Comparison of ENCODE assay signal across 21 cellular contexts in the genomic region with DNA sequence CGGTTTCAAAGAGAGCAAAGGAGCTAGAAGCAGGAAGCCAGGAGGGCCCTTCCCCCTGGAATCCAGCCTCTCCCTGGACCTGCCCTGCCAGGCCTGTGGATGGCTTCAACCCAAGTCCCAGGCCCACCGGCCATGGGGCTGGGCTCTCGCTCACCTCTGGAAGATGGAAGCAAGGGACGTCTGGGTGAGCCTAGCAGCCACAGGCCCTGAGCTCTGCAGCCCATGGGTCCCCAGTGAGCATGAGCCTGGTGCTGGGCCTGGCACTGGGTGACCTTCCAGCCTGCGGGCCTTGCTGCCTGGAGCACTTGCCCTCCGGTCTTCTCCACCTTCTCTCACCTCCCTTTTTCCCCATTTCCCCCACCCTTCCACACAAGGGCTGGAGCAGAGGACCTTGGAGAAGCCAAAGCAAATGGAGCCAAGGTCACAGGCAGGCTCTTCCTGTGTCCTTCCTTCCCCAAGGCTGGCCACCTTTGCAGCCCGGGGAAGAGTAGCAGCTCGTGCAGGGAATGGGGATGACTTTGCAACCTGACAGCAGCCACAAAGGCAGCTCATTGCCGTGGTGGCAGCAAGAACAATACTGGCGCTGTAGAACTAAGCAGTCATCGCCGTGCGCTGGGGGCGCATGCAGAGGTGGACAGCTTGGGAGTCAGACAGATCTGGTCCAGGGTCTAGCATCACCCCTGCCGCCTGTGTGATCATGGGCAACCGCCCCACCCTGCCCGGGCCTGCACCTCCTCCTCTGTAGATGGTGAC.
DNase-seq lines count a peak whose midpoint lies in the region; ATAC-seq and TF ChIP-seq lines count a peak whose summit lies in the region.
"Had no signal": no experiment of that assay in that cellular context is flagged by ENCODE, and none has a peak within 500 bp of the region (broad histone marks: within the 10 kb centered on the region; RNA-seq: fewer than 3 reads in every experiment).

No MANE protein-coding gene starts in this region.

- CTCF ChIA-PET in CD4-positive, alpha-beta memory T cell (lab: Charles Lee; ENCODE audit: partially characterized antibody): interaction anchor here (2.6 kb wide), 1 partner anchor 20 kb away, joined by 10 read pairs; no protein-coding TSS in a partner anchor

- no peak for ATAC-seq in stimulated activated effector memory CD8-positive, alpha-beta T cell treated with anti-CD3 and anti-CD28 coated beads, Interleukin-12 subunit alpha, Interleukin-12 subunit beta, amount 100 ng/mL, for 72 hours
- no peak for ATAC-seq in stimulated activated naive B cell treated with anti-CD40 and anti-IgM and Interleukin-4, amounts not matched to agents 10 μg/mL and 1 μg/mL and 100 μg/mL, for 72 hours (replicated peaks)
- ATAC-seq: A549, GM12878, HCT116 had no signal

- no peaks in the 10 kb centered on the region for H3K9me3 ChIP-seq in BLaER1
- no peaks in the 10 kb centered on the region for H3K9me3 ChIP-seq in CD4-positive, alpha-beta memory T cell (ENCODE audit: control insufficient read depth in 1 of 2, low read length in 2 of 2)
- H3K9me3 ChIP-seq: A549 had no signal

- H4K20me1 ChIP-seq in BLaER1: no peaks in the 10 kb centered on the region

- H3K27ac Mint-ChIP-seq in activated T-cell treated with anti-CD3 and anti-CD28 coated beads, Interleukin-2, amount 50 U/mL, for 24 hours: peak overlapping the region; percentile 22
- peak overlapping the region; percentile 40 for H3K27ac Mint-ChIP-seq in stimulated activated effector memory CD8-positive, alpha-beta T cell treated with anti-CD3 and anti-CD28 coated beads, Interleukin-12 subunit alpha, Interleukin-12 subunit beta, amount 100 ng/mL, for 72 hours
- peak overlapping the region in 1 of 7 donors; percentile 48 for H3K27ac Mint-ChIP-seq in CD4-positive, alpha-beta memory T cell
- H3K27ac Mint-ChIP-seq in stimulated activated naive B cell treated with anti-CD40 and anti-IgM and Interleukin-4, amounts not matched to agents 10 μg/mL and 1 μg/mL and 100 μg/mL, for 72 hours: no peak overlapping the region
- H3K27ac Mint-ChIP-seq: CD8-positive, alpha-beta memory T cell; HFFc6 had no signal

- H3K27me3 Mint-ChIP-seq in activated T-cell treated with anti-CD3 and anti-CD28 coated beads, Interleukin-2, amount 50 U/mL, for 24 hours: no peaks in the 10 kb centered on the region
- H3K27me3 Mint-ChIP-seq in CD4-positive, alpha-beta memory T cell: no peaks in the 10 kb centered on the region
- H3K27me3 Mint-ChIP-seq in stimulated activated naive B cell treated with anti-CD40 and anti-IgM and Interleukin-4, amounts not matched to agents 10 μg/mL and 1 μg/mL and 100 μg/mL, for 72 hours: no peaks in the 10 kb centered on the region
- H3K27me3 Mint-ChIP-seq: CD8-positive, alpha-beta memory T cell had no signal

- POLR2A ChIA-PET in CD4-positive, alpha-beta memory T cell (lab: Charles Lee; ENCODE audit: partially characterized antibody): no interaction called here

- no peak for TF ChIP-seq CTCF in dorsolateral prefrontal cortex (IDR thresholded peaks at IDR 0.05 in 54 of 56, conservative IDR thresholded peaks at IDR 0.05 in 2 of 56; ENCODE audit: low read depth in 1 of 56, partially characterized antibody in 56 of 56)

- H3K27me3 ChIP-seq in BLaER1 (no peaks in the 10 kb centered on the region), dorsolateral prefrontal cortex (no peaks in the 10 kb centered on the region)
- H3K27me3 ChIP-seq in CD4-positive, alpha-beta memory T cell (ENCODE audit: insufficient read depth, low read length): no peaks in the 10 kb centered on the region

- H3K36me3 ChIP-seq in BLaER1: no peaks in the 10 kb centered on the region
- H3K36me3 ChIP-seq in CD4-positive, alpha-beta memory T cell (ENCODE audit: insufficient read depth, low read length): no peaks in the 10 kb centered on the region

- H3K4me3 Mint-ChIP-seq in activated T-cell treated with anti-CD3 and anti-CD28 coated beads, Interleukin-2, amount 50 U/mL, for 24 hours: no peak overlapping the region
- H3K4me3 Mint-ChIP-seq in stimulated activated effector memory CD8-positive, alpha-beta T cell treated with anti-CD3 and anti-CD28 coated beads, Interleukin-12 subunit alpha, Interleukin-12 subunit beta, amount 100 ng/mL, for 72 hours: no peak overlapping the region
- no peak overlapping the region for H3K4me3 Mint-ChIP-seq in CD4-positive, alpha-beta memory T cell
- H3K4me3 Mint-ChIP-seq in stimulated activated naive B cell treated with anti-CD40 and anti-IgM and Interleukin-4, amounts not matched to agents 10 μg/mL and 1 μg/mL and 100 μg/mL, for 72 hours: no peak overlapping the region
- H3K4me3 Mint-ChIP-seq: CD8-positive, alpha-beta memory T cell; HFFc6 had no signal

- H3K4me1 ChIP-seq in BLaER1: peaks cover 51% of the 10 kb centered on the region
- no peaks in the 10 kb centered on the region for H3K4me1 ChIP-seq in CD4-positive, alpha-beta memory T cell (ENCODE audit: insufficient read depth, low read length)

- H3K4me3 ChIP-seq in BLaER1: no peak overlapping the region
- H3K4me3 ChIP-seq in dorsolateral prefrontal cortex: no peak overlapping the region
- H3K4me3 ChIP-seq in CD4-positive, alpha-beta memory T cell (ENCODE audit: low read length in 2 of 2): no peak overlapping the region
- H3K4me3 ChIP-seq: A549, GM12878 had no signal

- DNase-seq in activated T-cell treated with anti-CD3 and anti-CD28 coated beads, Interleukin-2, amount 50 U/mL, for 24 hours: no peak
- DNase-seq in activated T-cell treated with anti-CD3 and anti-CD28 coated beads for 4 hours: no peak
- no peak for DNase-seq in dorsolateral prefrontal cortex
- no peak for DNase-seq in stimulated activated effector memory CD8-positive, alpha-beta T cell treated with anti-CD3 and anti-CD28 coated beads, Interleukin-12 subunit alpha, Interleukin-12 subunit beta, amount 100 ng/mL, for 72 hours (ENCODE audit: low spot score in 2 of 2)
- no peak for DNase-seq in CD4-positive, alpha-beta memory T cell
- no peak for DNase-seq in stimulated activated naive B cell treated with anti-CD40 and anti-IgM and Interleukin-4, amounts not matched to agents 10 μg/mL and 1 μg/mL and 100 μg/mL, for 72 hours
- DNase-seq: AML-193; CD8-positive, alpha-beta memory T cell; COR-L47; DMS 273 treated with DMSO at 0.1 percent for 48 hours; DMS53; DND-41; EL; GOT3; H7; HFFc6 had no signal

- no peaks in the 10 kb centered on the region for H3K36me3 Mint-ChIP-seq in activated T-cell treated with anti-CD3 and anti-CD28 coated beads, Interleukin-2, amount 50 U/mL, for 24 hours (ENCODE audit: low read depth)
- H3K36me3 Mint-ChIP-seq in stimulated activated effector memory CD8-positive, alpha-beta T cell treated with anti-CD3 and anti-CD28 coated beads, Interleukin-12 subunit alpha, Interleukin-12 subunit beta, amount 100 ng/mL, for 72 hours: no peaks in the 10 kb centered on the region
- H3K36me3 Mint-ChIP-seq in CD4-positive, alpha-beta memory T cell: peaks cover 0 to 6% of the 10 kb centered on the region in 2 donors
- no peaks in the 10 kb centered on the region for H3K36me3 Mint-ChIP-seq in stimulated activated naive B cell treated with anti-CD40 and anti-IgM and Interleukin-4, amounts not matched to agents 10 μg/mL and 1 μg/mL and 100 μg/mL, for 72 hours

- peak overlapping the region; percentile 89 for H3K4me2 ChIP-seq in BLaER1
- H3K4me2 ChIP-seq: A549 had no signal

- H3K9me3 Mint-ChIP-seq in activated T-cell treated with anti-CD3 and anti-CD28 coated beads, Interleukin-2, amount 50 U/mL, for 24 hours: no peaks in the 10 kb centered on the region
- no peaks in the 10 kb centered on the region for H3K9me3 Mint-ChIP-seq in stimulated activated effector memory CD8-positive, alpha-beta T cell treated with anti-CD3 and anti-CD28 coated beads, Interleukin-12 subunit alpha, Interleukin-12 subunit beta, amount 100 ng/mL, for 72 hours
- H3K9me3 Mint-ChIP-seq in CD4-positive, alpha-beta memory T cell: no peaks in the 10 kb centered on the region
- no peaks in the 10 kb centered on the region for H3K9me3 Mint-ChIP-seq in stimulated activated naive B cell treated with anti-CD40 and anti-IgM and Interleukin-4, amounts not matched to agents 10 μg/mL and 1 μg/mL and 100 μg/mL, for 72 hours
- H3K9me3 Mint-ChIP-seq: CD8-positive, alpha-beta memory T cell; HFFc6 had no signal

- intact Hi-C loops in dorsolateral prefrontal cortex (cut with DNase I): loop anchor here in 1 of 2 donors (10.0 kb wide), 2 partner anchors 266 to 624 kb away; a partner anchor contains a TSS
- intact Hi-C loops in CD4-positive, alpha-beta memory T cell (cut with micrococcal nuclease): no loop called here

- H3K27ac ChIP-seq in BLaER1 (peak overlapping the region; percentile 64; the same call in 1 of the 2 replicates), dorsolateral prefrontal cortex (peak overlapping the region in 51 of 59 donors; percentile 4 to 99 (median 53))
- no peak overlapping the region for H3K27ac ChIP-seq in CD4-positive, alpha-beta memory T cell (ENCODE audit: low read depth, low read length)
- H3K27ac ChIP-seq: 22Rv1, A549 had no signal

- no peak overlapping the region for H3K9ac ChIP-seq in BLaER1

- no peaks in the 10 kb centered on the region for H3K4me1 Mint-ChIP-seq in activated T-cell treated with anti-CD3 and anti-CD28 coated beads, Interleukin-2, amount 50 U/mL, for 24 hours (ENCODE audit: low read depth)
- no peaks in the 10 kb centered on the region for H3K4me1 Mint-ChIP-seq in stimulated activated effector memory CD8-positive, alpha-beta T cell treated with anti-CD3 and anti-CD28 coated beads, Interleukin-12 subunit alpha, Interleukin-12 subunit beta, amount 100 ng/mL, for 72 hours
- no peaks in the 10 kb centered on the region for H3K4me1 Mint-ChIP-seq in CD4-positive, alpha-beta memory T cell
- peaks cover 0 to 2% of the 10 kb centered on the region in 2 donors for H3K4me1 Mint-ChIP-seq in stimulated activated naive B cell treated with anti-CD40 and anti-IgM and Interleukin-4, amounts not matched to agents 10 μg/mL and 1 μg/mL and 100 μg/mL, for 72 hours
- H3K4me1 Mint-ChIP-seq: CD8-positive, alpha-beta memory T cell had no signal
